33 cellular contexts compared by ENCODE assay signal in the genomic region with DNA sequence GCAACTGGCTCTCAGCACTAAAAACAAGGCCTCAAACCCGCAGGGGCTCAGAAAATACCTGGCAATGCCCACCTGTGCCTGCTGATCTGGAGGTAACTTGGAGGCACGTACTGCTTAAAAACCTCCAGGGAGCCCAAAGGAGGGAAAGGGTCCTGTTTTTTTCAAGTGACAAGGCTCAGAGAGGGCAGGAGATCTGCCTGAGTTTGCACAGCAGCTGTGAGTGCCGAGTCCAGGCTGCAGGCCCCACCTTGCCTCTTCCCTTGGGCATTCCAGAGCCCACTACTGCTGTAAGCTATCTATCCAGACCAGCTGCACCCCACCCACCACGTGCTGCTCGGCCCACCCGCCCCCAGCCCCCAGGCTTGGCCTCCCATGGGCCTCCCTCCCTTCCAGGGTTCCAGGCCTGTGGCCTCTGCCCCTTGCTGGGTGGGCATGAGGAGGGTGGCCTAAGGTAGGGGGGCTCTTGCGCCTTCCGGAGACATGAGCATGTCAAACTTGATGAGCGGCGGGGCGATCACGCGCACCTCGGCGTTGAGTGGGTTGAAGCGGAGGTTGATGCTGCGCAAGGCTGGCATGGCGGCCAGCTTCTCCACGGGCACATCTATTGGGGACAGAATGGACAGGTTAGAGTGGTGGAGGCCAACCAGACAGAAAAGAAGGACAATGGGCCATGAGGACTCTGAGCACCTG. TPM values are rescaled to one million over a fixed set of nuclear protein-coding genes. Genes with fewer than 3 reads are reported as not detected.
"Had no signal": no experiment of that assay in that cellular context is flagged by ENCODE, and none has a peak within 500 bp of the region (broad histone marks: within the 10 kb centered on the region; RNA-seq: fewer than 3 reads in every experiment).

No MANE protein-coding gene starts in this region.

- H3K27ac ChIP-seq: KMS-11, SJCRH30, VCaP had no signal

- H3K27me3 Mint-ChIP-seq: activated CD4-positive, alpha-beta memory T cell treated with anti-CD3 and anti-CD28 coated beads for 36 hours; activated CD4-positive, alpha-beta T cell treated with anti-CD3 and anti-CD28 coated beads, Interleukin-2, amount 10 ng/mL, durations not matched to agents 7 days and 5 days; activated naive CD8-positive, alpha-beta T cell treated with anti-CD3 and anti-CD28 coated beads, Interleukin-2, amount 50 U/mL, for 24 hours had no signal

- H3K36me3 ChIP-seq: SJCRH30 had no signal

- H3K4me1 ChIP-seq: SJCRH30 had no signal

- H3K36me3 Mint-ChIP-seq: activated CD4-positive, alpha-beta memory T cell treated with anti-CD3 and anti-CD28 coated beads for 36 hours; activated naive CD4-positive, alpha-beta T cell treated with anti-CD3 and anti-CD28 coated beads, Interleukin-2, amount 50 U/mL, for 72 hours had no signal

- H3K27me3 ChIP-seq: ascending aorta, body of pancreas, SJCRH30 had no signal

- H3K4me2 ChIP-seq: KMS-11, SK-N-SH had no signal

- H3K9ac ChIP-seq: KMS-11, SK-N-SH had no signal

- H3K9me3 Mint-ChIP-seq: activated CD4-positive, alpha-beta memory T cell treated with anti-CD3 and anti-CD28 coated beads for 36 hours; activated CD4-positive, alpha-beta T cell treated with anti-CD3 and anti-CD28 coated beads, Interleukin-2, amount 10 ng/mL, durations not matched to agents 7 days and 5 days; activated naive CD4-positive, alpha-beta T cell treated with anti-CD3 and anti-CD28 coated beads, Interleukin-2, amount 50 U/mL, for 72 hours; activated naive CD8-positive, alpha-beta T cell treated with anti-CD3 and anti-CD28 coated beads, Interleukin-2, amount 50 U/mL, for 24 hours; activated T-cell treated with anti-CD3 and anti-CD28 coated beads, Interleukin-2, amount 50 U/mL, for 4 hours had no signal

- H3K4me3 ChIP-seq: ascending aorta, body of pancreas, SJCRH30 had no signal

- H3K9me3 ChIP-seq: ascending aorta, body of pancreas, SJCRH30, SK-N-SH had no signal

- H3K27ac Mint-ChIP-seq: activated CD4-positive, alpha-beta memory T cell treated with anti-CD3 and anti-CD28 coated beads for 36 hours; activated CD4-positive, alpha-beta T cell treated with anti-CD3 and anti-CD28 coated beads, Interleukin-2, amount 10 ng/mL, durations not matched to agents 7 days and 5 days; activated naive CD4-positive, alpha-beta T cell treated with anti-CD3 and anti-CD28 coated beads, Interleukin-2, amount 50 U/mL, for 72 hours; activated naive CD8-positive, alpha-beta T cell treated with anti-CD3 and anti-CD28 coated beads, Interleukin-2, amount 50 U/mL, for 24 hours had no signal

- ATAC-seq: activated naive CD4-positive, alpha-beta T cell treated with anti-CD3 and anti-CD28 coated beads, Interleukin-2, amount 50 U/mL, for 72 hours; activated naive CD8-positive, alpha-beta T cell treated with anti-CD3 and anti-CD28 coated beads, Interleukin-2, amount 50 U/mL, for 24 hours; activated T-cell treated with anti-CD3 and anti-CD28 coated beads, Interleukin-2, amount 50 U/mL, for 4 hours; body of pancreas; Panc1; Right ventricle myocardium inferior had no signal

- H3K4me3 Mint-ChIP-seq: activated CD4-positive, alpha-beta memory T cell treated with anti-CD3 and anti-CD28 coated beads for 36 hours; activated CD4-positive, alpha-beta T cell treated with anti-CD3 and anti-CD28 coated beads, Interleukin-2, amount 10 ng/mL, durations not matched to agents 7 days and 5 days; activated naive CD8-positive, alpha-beta T cell treated with anti-CD3 and anti-CD28 coated beads, Interleukin-2, amount 50 U/mL, for 24 hours; activated T-cell treated with anti-CD3 and anti-CD28 coated beads, Interleukin-2, amount 50 U/mL, for 4 hours had no signal

- DNase-seq: activated CD4-positive, alpha-beta memory T cell treated with anti-CD3 and anti-CD28 coated beads for 36 hours; activated CD4-positive, alpha-beta T cell treated with anti-CD3 and anti-CD28 coated beads, Interleukin-2, amount 10 ng/mL, durations not matched to agents 7 days and 5 days; activated CD4-positive, CD25-positive, alpha-beta regulatory T cell; activated CD8-positive, alpha-beta memory T cell treated with anti-CD3 and anti-CD28 coated beads for 24 hours; activated effector memory CD4-positive, alpha-beta T cell treated with anti-CD3 and anti-CD28 coated beads, Interleukin-2, amount 50 U/mL, for 16 hours; activated naive CD4-positive, alpha-beta T cell treated with Interleukin-2 at 50 U/mL for 16 hours; activated naive CD8-positive, alpha-beta T cell treated with anti-CD3 and anti-CD28 coated beads, Interleukin-2, amount 50 U/mL, for 24 hours; activated T-cell treated with anti-CD3 and anti-CD28 coated beads, Interleukin-2, amount 50 U/mL, for 4 hours; amniotic stem cell; body of pancreas; NCI-H1092; NCI-H1417; NCI-H1694; NCI-H2029; NCI-H2107; NCI-H2171 treated with DMSO at 0.1 percent for 48 hours; NCI-H345; NCI-H510A; NCI-H526 treated with DMSO at 0.1 percent for 48 hours; NK-92 treated with Interleukin-12 subunit alpha and Interleukin-12 subunit beta, amount 100 ng/mL, for 24 hours; OCI-M1; RPMI8226; SJCRH30; SK-N-SH; T-helper 1 cell had no signal

RNA-seq across cellular contexts. Expression of gene NPFFR1, which starts 17.2 kb away (rescaled TPM):
- total RNA-seq: activated CD4-positive, alpha-beta T cell treated with anti-CD3 and anti-CD28 coated beads, Interleukin-2, amount 10 ng/mL, durations not matched to agents 7 days and 5 days; activated naive CD4-positive, alpha-beta T cell treated with anti-CD3 and anti-CD28 coated beads, Interleukin-2, amount 50 U/mL, for 72 hours; activated T-cell treated with anti-CD3 and anti-CD28 coated beads, Interleukin-2, amount 50 U/mL, for 4 hours; ascending aorta; body of pancreas; MCF 10A; Right ventricle myocardium inferior; SJCRH30; T-helper 2 cell treated with Interferon-gamma antibody and Interleukin-4, amounts not matched to agents 100 ng/mL and 5 ng/mL, for 36 hours had no signal
- polyA plus RNA-seq: SK-N-SH had no signal
